In the genomic region with DNA sequence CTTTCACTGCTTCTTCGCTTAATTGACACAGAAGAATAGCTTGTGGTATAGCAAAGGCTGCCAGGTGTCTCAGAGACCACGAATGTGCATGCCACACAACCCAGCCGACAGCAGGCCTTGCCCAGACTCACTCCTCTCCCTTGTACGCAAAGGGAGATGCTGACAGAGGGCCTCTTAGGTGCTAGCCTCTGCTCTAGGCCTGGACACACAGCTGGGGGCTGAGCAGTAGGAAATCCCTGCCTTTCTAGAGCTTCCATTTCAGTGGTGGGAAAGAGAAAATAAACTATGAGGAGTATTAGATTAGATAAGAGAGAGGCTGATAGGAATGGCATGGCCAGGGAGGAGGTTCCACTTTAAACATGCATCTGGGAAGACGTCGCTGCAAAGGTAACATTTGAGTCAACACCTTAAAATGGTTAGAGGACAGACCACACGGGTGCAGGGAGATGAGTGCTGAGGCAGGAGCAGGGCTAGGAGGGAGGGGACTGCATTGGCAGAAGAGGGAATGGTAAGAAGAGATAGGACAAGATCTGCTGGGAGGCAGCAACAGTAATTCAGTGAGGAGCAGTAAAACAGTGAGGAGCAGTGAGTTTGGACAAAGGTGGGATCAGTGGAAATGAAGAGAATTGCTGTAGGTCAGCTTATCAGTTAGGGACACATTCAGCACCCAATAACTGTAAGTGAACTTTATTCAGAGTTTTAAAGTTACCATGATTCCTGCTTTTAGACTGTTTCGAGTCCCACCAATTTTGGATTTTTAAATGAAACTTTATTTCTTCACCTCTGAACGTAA, we compare ENCODE assay signal across 1 cellular context.
TF ChIP-seq lines count a peak whose summit lies in the region.

No MANE protein-coding gene starts in this region.

TF ChIP-seq in HEK293, 187 proteins besides CTCF, POLR2A, EP300 and RAD21 (continued from another document):
- TF ChIP-seq, protein P1, sequence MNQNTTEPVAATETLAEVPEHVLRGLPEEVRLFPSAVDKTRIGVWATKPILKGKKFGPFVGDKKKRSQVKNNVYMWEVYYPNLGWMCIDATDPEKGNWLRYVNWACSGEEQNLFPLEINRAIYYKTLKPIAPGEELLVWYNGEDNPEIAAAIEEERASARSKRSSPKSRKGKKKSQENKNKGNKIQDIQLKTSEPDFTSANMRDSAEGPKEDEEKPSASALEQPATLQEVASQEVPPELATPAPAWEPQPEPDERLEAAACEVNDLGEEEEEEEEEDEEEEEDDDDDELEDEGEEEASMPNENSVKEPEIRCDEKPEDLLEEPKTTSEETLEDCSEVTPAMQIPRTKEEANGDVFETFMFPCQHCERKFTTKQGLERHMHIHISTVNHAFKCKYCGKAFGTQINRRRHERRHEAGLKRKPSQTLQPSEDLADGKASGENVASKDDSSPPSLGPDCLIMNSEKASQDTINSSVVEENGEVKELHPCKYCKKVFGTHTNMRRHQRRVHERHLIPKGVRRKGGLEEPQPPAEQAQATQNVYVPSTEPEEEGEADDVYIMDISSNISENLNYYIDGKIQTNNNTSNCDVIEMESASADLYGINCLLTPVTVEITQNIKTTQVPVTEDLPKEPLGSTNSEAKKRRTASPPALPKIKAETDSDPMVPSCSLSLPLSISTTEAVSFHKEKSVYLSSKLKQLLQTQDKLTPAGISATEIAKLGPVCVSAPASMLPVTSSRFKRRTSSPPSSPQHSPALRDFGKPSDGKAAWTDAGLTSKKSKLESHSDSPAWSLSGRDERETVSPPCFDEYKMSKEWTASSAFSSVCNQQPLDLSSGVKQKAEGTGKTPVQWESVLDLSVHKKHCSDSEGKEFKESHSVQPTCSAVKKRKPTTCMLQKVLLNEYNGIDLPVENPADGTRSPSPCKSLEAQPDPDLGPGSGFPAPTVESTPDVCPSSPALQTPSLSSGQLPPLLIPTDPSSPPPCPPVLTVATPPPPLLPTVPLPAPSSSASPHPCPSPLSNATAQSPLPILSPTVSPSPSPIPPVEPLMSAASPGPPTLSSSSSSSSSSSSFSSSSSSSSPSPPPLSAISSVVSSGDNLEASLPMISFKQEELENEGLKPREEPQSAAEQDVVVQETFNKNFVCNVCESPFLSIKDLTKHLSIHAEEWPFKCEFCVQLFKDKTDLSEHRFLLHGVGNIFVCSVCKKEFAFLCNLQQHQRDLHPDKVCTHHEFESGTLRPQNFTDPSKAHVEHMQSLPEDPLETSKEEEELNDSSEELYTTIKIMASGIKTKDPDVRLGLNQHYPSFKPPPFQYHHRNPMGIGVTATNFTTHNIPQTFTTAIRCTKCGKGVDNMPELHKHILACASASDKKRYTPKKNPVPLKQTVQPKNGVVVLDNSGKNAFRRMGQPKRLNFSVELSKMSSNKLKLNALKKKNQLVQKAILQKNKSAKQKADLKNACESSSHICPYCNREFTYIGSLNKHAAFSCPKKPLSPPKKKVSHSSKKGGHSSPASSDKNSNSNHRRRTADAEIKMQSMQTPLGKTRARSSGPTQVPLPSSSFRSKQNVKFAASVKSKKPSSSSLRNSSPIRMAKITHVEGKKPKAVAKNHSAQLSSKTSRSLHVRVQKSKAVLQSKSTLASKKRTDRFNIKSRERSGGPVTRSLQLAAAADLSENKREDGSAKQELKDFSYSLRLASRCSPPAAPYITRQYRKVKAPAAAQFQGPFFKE (tag by site-specific recombination; IDR thresholded peaks at IDR 0.05; ENCODE audit: borderline replicate concordance): no peak
- TF ChIP-seq ZNF16 (tag by site-specific recombination; IDR thresholded peaks at IDR 0.05; ENCODE audit: low read depth) (no peak), ZNF202 (tag by site-specific recombination; IDR thresholded peaks at IDR 0.05; ENCODE audit: borderline replicate concordance) (no peak), GLIS1 (tag by site-specific recombination; IDR thresholded peaks at IDR 0.05) (no peak), ZNF510 (tag by site-specific recombination; IDR thresholded peaks at IDR 0.05; ENCODE audit: insufficient replicate concordance) (no peak), ZNF341 (tag by site-specific recombination; IDR thresholded peaks at IDR 0.05; ENCODE audit: low read depth) (no peak), TRIM28 (IDR thresholded peaks at IDR 0.05; ENCODE audit: borderline replicate concordance, low read length) (peak; percentile 59; the same call in 1 of the 2 replicates), ZNF837 (tag by site-specific recombination; IDR thresholded peaks at IDR 0.05) (no peak), TCF7L2 (IDR thresholded peaks at IDR 0.05; ENCODE audit: borderline replicate concordance, low read depth, low read length) (no peak)
- TF ChIP-seq, protein P2, sequence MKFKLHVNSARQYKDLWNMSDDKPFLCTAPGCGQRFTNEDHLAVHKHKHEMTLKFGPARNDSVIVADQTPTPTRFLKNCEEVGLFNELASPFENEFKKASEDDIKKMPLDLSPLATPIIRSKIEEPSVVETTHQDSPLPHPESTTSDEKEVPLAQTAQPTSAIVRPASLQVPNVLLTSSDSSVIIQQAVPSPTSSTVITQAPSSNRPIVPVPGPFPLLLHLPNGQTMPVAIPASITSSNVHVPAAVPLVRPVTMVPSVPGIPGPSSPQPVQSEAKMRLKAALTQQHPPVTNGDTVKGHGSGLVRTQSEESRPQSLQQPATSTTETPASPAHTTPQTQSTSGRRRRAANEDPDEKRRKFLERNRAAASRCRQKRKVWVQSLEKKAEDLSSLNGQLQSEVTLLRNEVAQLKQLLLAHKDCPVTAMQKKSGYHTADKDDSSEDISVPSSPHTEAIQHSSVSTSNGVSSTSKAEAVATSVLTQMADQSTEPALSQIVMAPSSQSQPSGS (tag by site-specific recombination; IDR thresholded peaks at IDR 0.05; ENCODE audit: low read depth): no peak
- TF ChIP-seq, protein P3, sequence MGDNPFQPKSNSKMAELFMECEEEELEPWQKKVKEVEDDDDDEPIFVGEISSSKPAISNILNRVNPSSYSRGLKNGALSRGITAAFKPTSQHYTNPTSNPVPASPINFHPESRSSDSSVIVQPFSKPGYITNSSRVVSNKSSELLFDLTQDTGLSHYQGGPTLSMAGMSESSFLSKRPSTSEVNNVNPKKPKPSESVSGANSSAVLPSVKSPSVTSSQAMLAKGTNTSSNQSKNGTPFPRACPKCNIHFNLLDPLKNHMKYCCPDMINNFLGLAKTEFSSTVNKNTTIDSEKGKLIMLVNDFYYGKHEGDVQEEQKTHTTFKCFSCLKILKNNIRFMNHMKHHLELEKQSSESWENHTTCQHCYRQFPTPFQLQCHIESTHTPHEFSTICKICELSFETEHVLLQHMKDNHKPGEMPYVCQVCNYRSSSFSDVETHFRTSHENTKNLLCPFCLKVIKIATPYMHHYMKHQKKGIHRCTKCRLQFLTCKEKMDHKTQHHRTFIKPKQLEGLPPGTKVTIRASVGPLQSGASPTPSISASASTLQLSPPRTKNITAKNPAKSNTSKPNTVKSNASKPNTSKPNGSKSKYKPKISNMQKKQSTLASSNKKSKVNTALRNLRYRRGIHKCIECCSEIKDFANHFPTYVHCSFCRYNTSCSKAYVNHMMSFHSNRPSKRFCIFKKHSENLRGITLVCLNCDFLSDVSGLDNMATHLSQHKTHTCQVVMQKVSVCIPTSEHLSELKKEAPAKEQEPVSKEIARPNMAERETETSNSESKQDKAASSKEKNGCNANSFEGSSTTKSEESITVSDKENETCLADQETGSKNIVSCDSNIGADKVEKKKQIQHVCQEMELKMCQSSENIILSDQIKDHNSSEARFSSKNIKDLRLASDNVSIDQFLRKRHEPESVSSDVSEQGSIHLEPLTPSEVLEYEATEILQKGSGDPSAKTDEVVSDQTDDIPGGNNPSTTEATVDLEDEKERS (tag by site-specific recombination; IDR thresholded peaks at IDR 0.05): no peak
- TF ChIP-seq, protein P4, sequence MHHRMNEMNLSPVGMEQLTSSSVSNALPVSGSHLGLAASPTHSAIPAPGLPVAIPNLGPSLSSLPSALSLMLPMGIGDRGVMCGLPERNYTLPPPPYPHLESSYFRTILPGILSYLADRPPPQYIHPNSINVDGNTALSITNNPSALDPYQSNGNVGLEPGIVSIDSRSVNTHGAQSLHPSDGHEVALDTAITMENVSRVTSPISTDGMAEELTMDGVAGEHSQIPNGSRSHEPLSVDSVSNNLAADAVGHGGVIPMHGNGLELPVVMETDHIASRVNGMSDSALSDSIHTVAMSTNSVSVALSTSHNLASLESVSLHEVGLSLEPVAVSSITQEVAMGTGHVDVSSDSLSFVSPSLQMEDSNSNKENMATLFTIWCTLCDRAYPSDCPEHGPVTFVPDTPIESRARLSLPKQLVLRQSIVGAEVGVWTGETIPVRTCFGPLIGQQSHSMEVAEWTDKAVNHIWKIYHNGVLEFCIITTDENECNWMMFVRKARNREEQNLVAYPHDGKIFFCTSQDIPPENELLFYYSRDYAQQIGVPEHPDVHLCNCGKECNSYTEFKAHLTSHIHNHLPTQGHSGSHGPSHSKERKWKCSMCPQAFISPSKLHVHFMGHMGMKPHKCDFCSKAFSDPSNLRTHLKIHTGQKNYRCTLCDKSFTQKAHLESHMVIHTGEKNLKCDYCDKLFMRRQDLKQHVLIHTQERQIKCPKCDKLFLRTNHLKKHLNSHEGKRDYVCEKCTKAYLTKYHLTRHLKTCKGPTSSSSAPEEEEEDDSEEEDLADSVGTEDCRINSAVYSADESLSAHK (tag by site-specific recombination; IDR thresholded peaks at IDR 0.05): peak; percentile 92
